8 cellular contexts compared by ENCODE assay signal in the genomic region with DNA sequence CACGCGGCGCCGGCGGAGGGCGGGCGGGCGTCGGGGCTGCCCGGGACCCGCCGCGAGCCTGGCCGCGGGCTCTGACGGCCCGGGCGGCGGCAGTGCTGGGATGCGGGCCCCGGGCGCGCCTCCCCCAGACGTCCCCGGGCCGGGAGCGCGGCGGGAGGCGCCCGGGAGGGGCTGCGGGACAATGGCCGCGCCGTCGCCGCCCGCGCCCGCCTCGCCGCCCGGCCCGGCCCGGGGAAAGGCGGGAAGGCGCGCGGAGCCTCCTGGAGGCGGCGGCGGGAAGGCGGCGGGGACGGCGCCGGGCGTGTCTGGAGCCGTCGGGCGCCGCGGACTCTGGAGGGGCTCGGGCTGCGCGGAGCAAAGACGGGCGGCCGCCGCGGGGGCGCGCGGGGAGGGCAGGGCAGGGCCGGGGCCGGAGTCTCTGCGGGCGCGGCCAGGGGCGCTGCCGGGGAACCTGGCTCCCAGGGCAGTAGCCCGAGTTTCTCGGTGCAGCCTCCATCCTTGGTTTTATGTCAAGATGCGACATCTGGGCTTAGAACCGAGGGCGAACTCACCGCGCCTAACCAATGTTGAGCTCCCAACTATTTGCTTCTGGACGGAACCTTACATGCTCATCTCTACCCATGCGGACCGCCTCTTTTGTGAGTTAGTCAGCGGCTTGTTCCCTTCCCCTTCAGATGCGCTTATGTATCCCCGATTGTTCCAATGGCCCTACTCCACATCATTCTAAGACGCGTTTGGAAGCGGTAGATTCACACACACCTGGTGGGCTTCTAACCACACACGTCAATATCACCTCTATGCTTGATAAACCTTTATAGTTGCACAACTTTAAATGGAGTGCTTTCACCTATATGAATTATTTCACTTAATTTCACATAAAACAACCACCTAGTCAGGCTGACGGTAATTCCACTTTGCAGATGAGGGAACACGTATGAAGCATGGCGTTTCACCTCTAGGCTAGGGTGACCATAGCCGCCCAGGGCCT. TPM values are rescaled to one million over a fixed set of nuclear protein-coding genes. Genes with fewer than 3 reads are reported as not detected.
DNase-seq lines count a peak whose midpoint lies in the region; ATAC-seq and TF ChIP-seq lines count a peak whose summit lies in the region.

No MANE protein-coding gene starts in this region.

- ATAC-seq in HG03196 (IDR thresholded peaks at IDR 0.05; ENCODE audit: unreplicated experiment) = no peak

- H3K4me1 Mint-ChIP-seq in activated naive CD8-positive, alpha-beta T cell (ENCODE audit: low read depth) = peaks cover 10% of the 10 kb centered on the region

- DNase-seq in GM10248 (ENCODE audit: extremely low spot score) (peak; percentile 60), NCI-H2196 treated with DMSO at 0.1 percent for 48 hours (lab: John Stamatoyannopoulos, UW; ENCODE audit: unreplicated experiment) (peak; percentile 18), head of caudate nucleus (peak in 37 of 42 donors; percentile 8 to 60 (median 25)), occipital lobe (lab: John Stamatoyannopoulos, UW) (peak; percentile 4), MV-4-11 (lab: John Stamatoyannopoulos, UW) (no peak)

- H3K4me3 ChIP-seq in ACC112 (ENCODE audit: low read depth, low read length) = peak overlapping the region; percentile 92

- peaks cover 42% of the 10 kb centered on the region for H3K27me3 Mint-ChIP-seq in activated naive CD8-positive, alpha-beta T cell

- H3K27ac Mint-ChIP-seq in activated naive CD8-positive, alpha-beta T cell = no peak overlapping the region

- H2AFZ ChIP-seq in ACC112 (ENCODE audit: low read length, unreplicated experiment) = peak overlapping the region; percentile 40

- no peaks in the 10 kb centered on the region for H3K9me3 Mint-ChIP-seq in activated naive CD8-positive, alpha-beta T cell (ENCODE audit: low read depth)

- POLR2A ChIA-PET in GM10248 (lab: Yijun Ruan, JAX) = no interaction called here

- H3K27me3 ChIP-seq in ACC112 (ENCODE audit: insufficient read depth, low read length) = no peaks in the 10 kb centered on the region

- H3K36me3 ChIP-seq in ACC112 (ENCODE audit: insufficient read depth, low read length) = no peaks in the 10 kb centered on the region

- CTCF ChIA-PET in GM10248 (lab: Yijun Ruan, JAX) = interaction anchor here (1.2 kb wide), 1 partner anchor 18 kb away, joined by 3 read pairs; no protein-coding TSS in a partner anchor

- intact Hi-C loops in head of caudate nucleus (cut with DNase I) = no loop called here

- no peaks in the 10 kb centered on the region for H3K36me3 Mint-ChIP-seq in activated naive CD8-positive, alpha-beta T cell

- H3K79me2 ChIP-seq in ACC112 (ENCODE audit: control insufficient read depth, insufficient read depth, low read length, unreplicated experiment) = peaks cover 9% of the 10 kb centered on the region

- peak overlapping the region; percentile 28; the same call in 1 of the 2 replicates for H3K27ac ChIP-seq in ACC112 (ENCODE audit: low read depth, low read length)

- H3K4me1 ChIP-seq in ACC112 (ENCODE audit: control insufficient read depth, insufficient read depth, low read length, unreplicated experiment) = peaks cover 6% of the 10 kb centered on the region

- peak overlapping the region; percentile 87 for H3K4me3 Mint-ChIP-seq in activated naive CD8-positive, alpha-beta T cell

- no peak for TF ChIP-seq CTCF in GM10248 (IDR thresholded peaks at IDR 0.05; ENCODE audit: control extremely low read depth, extremely low read depth, low read depth, missing control alignments)

RNA-seq across cellular contexts. Expression of a gene that starts 0.7 kb away (rescaled TPM):
- total RNA-seq in occipital lobe = 38.1 TPM
